17 cellular contexts compared by ENCODE assay signal in the genomic region with DNA sequence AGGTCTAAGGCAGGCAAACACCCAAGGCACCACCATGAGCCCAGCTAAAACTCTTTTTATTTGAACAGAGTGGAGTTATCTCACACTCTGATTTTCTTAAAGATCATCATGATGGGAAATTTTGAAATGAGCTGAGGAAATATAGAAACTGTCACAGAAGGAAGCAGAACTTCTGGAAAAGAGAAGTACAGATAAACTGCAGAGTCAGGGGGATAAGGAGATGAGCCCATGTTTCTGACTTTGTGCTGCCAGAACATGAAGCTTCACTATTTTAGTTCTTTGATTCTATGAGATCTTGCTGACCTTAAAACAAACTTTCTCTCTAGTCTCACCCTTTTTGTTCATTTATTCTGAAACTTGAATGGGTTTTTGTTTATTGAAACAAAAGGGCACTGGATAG.
DNase-seq lines count a peak whose midpoint lies in the region; ATAC-seq and TF ChIP-seq lines count a peak whose summit lies in the region.
"Had no signal": no experiment of that assay in that cellular context is flagged by ENCODE, and none has a peak within 500 bp of the region (broad histone marks: within the 10 kb centered on the region; RNA-seq: fewer than 3 reads in every experiment).

No MANE protein-coding gene starts in this region.

- H3K27ac ChIP-seq in breast epithelium, result no peak overlapping the region

- TF ChIP-seq CTCF in breast epithelium (IDR thresholded peaks at IDR 0.05), result no peak

- H3K4me1 ChIP-seq in adipocyte (ENCODE audit: control insufficient read depth, insufficient read depth, low read length) (no peaks in the 10 kb centered on the region), breast epithelium (no peaks in the 10 kb centered on the region)

- no peaks in the 10 kb centered on the region for H3K36me3 ChIP-seq in adipocyte (ENCODE audit: control insufficient read depth, insufficient read depth, low read length, severe bottlenecking)
- H3K36me3 ChIP-seq in breast epithelium, result no peaks in the 10 kb centered on the region

- intact Hi-C loops in breast epithelium (cut with DNase I; ENCODE audit: low total_unique reads), result no loop called here

- H3K27me3 ChIP-seq in adipocyte (replicated peaks; ENCODE audit: control insufficient read depth, insufficient read depth, low read length) (no peaks in the 10 kb centered on the region), breast epithelium (no peaks in the 10 kb centered on the region)

- no peak for ATAC-seq in activated CD8-positive, alpha-beta memory T cell treated with anti-CD3 and anti-CD28 coated beads, Interleukin-2, amount 10 ng/mL, durations not matched to agents 7 days and 5 days
- ATAC-seq in GM21825 (IDR thresholded peaks at IDR 0.05; ENCODE audit: unreplicated experiment), result no peak

- no peaks in the 10 kb centered on the region for H3K4me1 Mint-ChIP-seq in activated CD8-positive, alpha-beta memory T cell treated with anti-CD3 and anti-CD28 coated beads, Interleukin-2, amount 10 ng/mL, durations not matched to agents 7 days and 5 days
- H3K4me1 Mint-ChIP-seq: B cell; CD8-positive, alpha-beta memory T cell had no signal

- no peak for TF ChIP-seq POLR2A in breast epithelium (IDR thresholded peaks at IDR 0.05)

- no peak overlapping the region for H3K27ac Mint-ChIP-seq in activated CD8-positive, alpha-beta memory T cell treated with anti-CD3 and anti-CD28 coated beads, Interleukin-2, amount 10 ng/mL, durations not matched to agents 7 days and 5 days
- H3K27ac Mint-ChIP-seq: B cell; CD8-positive, alpha-beta memory T cell had no signal

- H3K4me3 Mint-ChIP-seq in activated CD8-positive, alpha-beta memory T cell treated with anti-CD3 and anti-CD28 coated beads, Interleukin-2, amount 10 ng/mL, durations not matched to agents 7 days and 5 days, result no peak overlapping the region
- H3K4me3 Mint-ChIP-seq: B cell; CD8-positive, alpha-beta memory T cell had no signal

- H3K4me3 ChIP-seq in adipocyte (ENCODE audit: low read length), result no peak overlapping the region
- H3K4me3 ChIP-seq in breast epithelium, result no peak overlapping the region

- peaks cover 3% of the 10 kb centered on the region for H3K9me3 Mint-ChIP-seq in activated CD8-positive, alpha-beta memory T cell treated with anti-CD3 and anti-CD28 coated beads, Interleukin-2, amount 10 ng/mL, durations not matched to agents 7 days and 5 days (ENCODE audit: low read depth)

- no peaks in the 10 kb centered on the region for H3K36me3 Mint-ChIP-seq in activated CD8-positive, alpha-beta memory T cell treated with anti-CD3 and anti-CD28 coated beads, Interleukin-2, amount 10 ng/mL, durations not matched to agents 7 days and 5 days
- H3K36me3 Mint-ChIP-seq: CD8-positive, alpha-beta memory T cell had no signal

- no peaks in the 10 kb centered on the region for H3K9me3 ChIP-seq in adipocyte (ENCODE audit: control insufficient read depth, low read length)
- H3K9me3 ChIP-seq in breast epithelium, result no peaks in the 10 kb centered on the region

- CTCF ChIA-PET in activated CD8-positive, alpha-beta memory T cell treated with anti-CD3 and anti-CD28 coated beads, Interleukin-2, amount 10 ng/mL, durations not matched to agents 7 days and 5 days (lab: Charles Lee), result no interaction called here

- DNase-seq in CD1c-positive myeloid dendritic cell (ENCODE audit: extremely low spot score), result peak; percentile 69
- DNase-seq in NOMO-1 treated with dmso at 0.1 percent for 144 hours (lab: John Stamatoyannopoulos, UW; ENCODE audit: unreplicated experiment), result peak; percentile 2
- DNase-seq in adipocyte (ENCODE audit: low read depth), result peak; percentile 3
- peak; percentile 39 for DNase-seq in medulla oblongata (ENCODE audit: extremely low spot score)
- DNase-seq in activated CD8-positive, alpha-beta memory T cell treated with anti-CD3 and anti-CD28 coated beads, Interleukin-2, amount 10 ng/mL, durations not matched to agents 7 days and 5 days, result no peak
- DNase-seq in breast epithelium (ENCODE audit: low spot score in 2 of 2), result no peak
- DNase-seq in stimulated activated CD4-positive, alpha-beta T cell treated with anti-CD3 and anti-CD28 coated beads, Interleukin-2, amount 100 ng/mL, for 48 hours, result no peak
- DNase-seq: ACHN; CD8-positive, alpha-beta memory T cell; KBM-7; NCI-H1105 treated with DMSO at 0.1 percent for 48 hours; NCI-H187; NCI-H69; NK-92 treated with Interleukin-12 subunit alpha and Interleukin-12 subunit beta, amount 100 ng/mL, for 24 hours; SHP77 treated with DMSO at 0.1 percent for 48 hours had no signal

- H3K9ac ChIP-seq in adipocyte (ENCODE audit: low read length), result no peak overlapping the region

- no peaks in the 10 kb centered on the region for H3K27me3 Mint-ChIP-seq in activated CD8-positive, alpha-beta memory T cell treated with anti-CD3 and anti-CD28 coated beads, Interleukin-2, amount 10 ng/mL, durations not matched to agents 7 days and 5 days
- H3K27me3 Mint-ChIP-seq: B cell; CD8-positive, alpha-beta memory T cell had no signal

Comparison
In these comparisons a context has a peak if more than half of its experiments do, and no peak if none do; other contexts are left out.
1. DNase-seq: peak in CD1c-positive myeloid dendritic cell (single experiment), NOMO-1 treated with dmso at 0.1 percent for 144 hours (single experiment), adipocyte (single experiment) and medulla oblongata (single experiment); none in activated CD8-positive, alpha-beta memory T cell treated with anti-CD3 and anti-CD28 coated beads, Interleukin-2, amount 10 ng/mL, durations not matched to agents 7 days and 5 days (single experiment), breast epithelium (0 of 2) and stimulated activated CD4-positive, alpha-beta T cell treated with anti-CD3 and anti-CD28 coated beads, Interleukin-2, amount 100 ng/mL, for 48 hours (0 of 2).